ENCODE assay signal across 16 cellular contexts in genomic region chr4:129358571-129358970, GRCh38.
DNase-seq lines count a peak whose midpoint lies in the region; ATAC-seq, FAIRE-seq and TF ChIP-seq lines count a peak whose summit lies in the region.
"Had no signal": no experiment of that assay in that cellular context is flagged by ENCODE, and none has a peak within 500 bp of the region (broad histone marks: within the 10 kb centered on the region; RNA-seq: fewer than 3 reads in every experiment).

No MANE protein-coding gene starts in this region.

- no peak overlapping the region for H3K27ac ChIP-seq in PC-9
- H3K27ac ChIP-seq: right lobe of liver, tibial artery had no signal

- H3K27me3 ChIP-seq in PC-9 (ENCODE audit: insufficient read depth, low read depth): no peaks in the 10 kb centered on the region
- H3K27me3 ChIP-seq: BE2C, right lobe of liver, tibial artery had no signal

- no peaks in the 10 kb centered on the region for H4K20me1 ChIP-seq in PC-9 (ENCODE audit: insufficient read depth)

- no TSS peak for BruUV-seq in PC-9 (replicated peaks; lab: Mats Ljungman, UMichigan)

- POLR2A ChIA-PET in PC-9 (lab: Charles Lee; ENCODE audit: unreplicated experiment): no interaction called here

- no peaks in the 10 kb centered on the region for H3K79me2 ChIP-seq in PC-9 (ENCODE audit: low read depth)

- no peak for DNase-seq in stimulated activated naive CD8-positive, alpha-beta T cell treated with anti-CD3 and anti-CD28 coated beads, Interleukin-15, Interleukin-2, amounts not matched to agents 100 U/mL and 50 U/mL, for 24 hours
- no peak for DNase-seq in stimulated activated naive CD8-positive, alpha-beta T cell treated with anti-CD3 and anti-CD28 coated beads, Interleukin-15, amount 100 ng/mL, for 72 hours
- DNase-seq in PC-9 (peak in 1 of 2 experiments; percentile 55), fibroblast of gingiva (ENCODE audit: low read depth) (peak; percentile 51), GM12891 (ENCODE audit: insufficient read length, low spot score) (no peak), erythroblast (lab: John Stamatoyannopoulos, UW) (no peak)
- no peak for DNase-seq in activated CD4-positive, CD25-positive, alpha-beta regulatory T cell (lab: John Stamatoyannopoulos, UW)
- DNase-seq: activated CD4-positive, alpha-beta T cell treated with anti-CD3 and anti-CD28 coated beads, Interleukin-2, amount 10 ng/mL, durations not matched to agents 24 days and 14 days; activated naive CD4-positive, alpha-beta T cell; BE2C; cortex of kidney; GOT3; KG1; right lobe of liver; tibial artery had no signal

- peaks cover 26% of the 10 kb centered on the region for H3K4me1 ChIP-seq in PC-9 (replicated peaks; ENCODE audit: insufficient read depth)
- H3K4me1 ChIP-seq: right lobe of liver had no signal

- no peaks in the 10 kb centered on the region; the same call in 1 of the 2 replicates for H3K9me3 ChIP-seq in PC-9 (ENCODE audit: insufficient read depth, low read depth)
- H3K9me3 ChIP-seq: BE2C, right lobe of liver, tibial artery had no signal

- no peak overlapping the region for H2AFZ ChIP-seq in PC-9

- FAIRE-seq in GM12891 (lab: Jason Lieb, UNC): no peak

- TF ChIP-seq CTCF in PC-9 (conservative IDR thresholded peaks at IDR 0.05): no peak

- intact Hi-C loops in PC-9 (cut with micrococcal nuclease; ENCODE audit: unreplicated experiment): no loop called here

- peak overlapping the region; percentile 25 for H3K4me2 ChIP-seq in PC-9

- H3K9me3 Mint-ChIP-seq in stimulated activated naive CD8-positive, alpha-beta T cell treated with anti-CD3 and anti-CD28 coated beads, Interleukin-15, amount 100 ng/mL, for 72 hours: no peaks in the 10 kb centered on the region
- H3K9me3 Mint-ChIP-seq: activated CD4-positive, alpha-beta T cell treated with anti-CD3 and anti-CD28 coated beads, Interleukin-2, amount 10 ng/mL, durations not matched to agents 24 days and 14 days had no signal

- no peaks in the 10 kb centered on the region for H3K36me3 ChIP-seq in PC-9 (ENCODE audit: low read depth)
- H3K36me3 ChIP-seq: BE2C, right lobe of liver, tibial artery had no signal

- H3K4me3 ChIP-seq in PC-9: no peak overlapping the region
- H3K4me3 ChIP-seq: right lobe of liver, tibial artery had no signal

- peak; percentile 36 for ATAC-seq in stimulated activated naive CD8-positive, alpha-beta T cell treated with anti-CD3 and anti-CD28 coated beads, Interleukin-15, Interleukin-2, amounts not matched to agents 100 U/mL and 50 U/mL, for 24 hours
- no peak for ATAC-seq in stimulated activated naive CD8-positive, alpha-beta T cell treated with anti-CD3 and anti-CD28 coated beads, Interleukin-15, amount 100 ng/mL, for 72 hours
- no peak for ATAC-seq in HG02571 (IDR thresholded peaks at IDR 0.05; ENCODE audit: unreplicated experiment)

- H3F3A ChIP-seq in PC-9 (ENCODE audit: insufficient read depth, low read depth): no peaks in the 10 kb centered on the region

- CTCF ChIA-PET in PC-9 (lab: Charles Lee): no interaction called here

- no peak overlapping the region for H3K4me3 Mint-ChIP-seq in stimulated activated naive CD8-positive, alpha-beta T cell treated with anti-CD3 and anti-CD28 coated beads, Interleukin-15, amount 100 ng/mL, for 72 hours
- H3K4me3 Mint-ChIP-seq: activated CD4-positive, alpha-beta T cell treated with anti-CD3 and anti-CD28 coated beads, Interleukin-2, amount 10 ng/mL, durations not matched to agents 24 days and 14 days had no signal

- TF ChIP-seq POLR2A in GM12891 (IDR thresholded peaks at IDR 0.05; ENCODE audit: low read depth, low read length) (no peak), erythroblast (IDR thresholded peaks at IDR 0.05; ENCODE audit: low read length) (no peak)

- no peak overlapping the region for H3K27ac Mint-ChIP-seq in stimulated activated naive CD8-positive, alpha-beta T cell treated with anti-CD3 and anti-CD28 coated beads, Interleukin-15, amount 100 ng/mL, for 72 hours
- H3K27ac Mint-ChIP-seq: activated CD4-positive, alpha-beta T cell treated with anti-CD3 and anti-CD28 coated beads, Interleukin-2, amount 10 ng/mL, durations not matched to agents 24 days and 14 days had no signal

- no peaks in the 10 kb centered on the region for H3K9me2 ChIP-seq in PC-9 (ENCODE audit: insufficient read depth)

- peaks cover 22% of the 10 kb centered on the region for H3K27me3 Mint-ChIP-seq in stimulated activated naive CD8-positive, alpha-beta T cell treated with anti-CD3 and anti-CD28 coated beads, Interleukin-15, amount 100 ng/mL, for 72 hours

- no peaks in the 10 kb centered on the region for H3K4me1 Mint-ChIP-seq in stimulated activated naive CD8-positive, alpha-beta T cell treated with anti-CD3 and anti-CD28 coated beads, Interleukin-15, amount 100 ng/mL, for 72 hours
- H3K4me1 Mint-ChIP-seq: activated CD4-positive, alpha-beta T cell treated with anti-CD3 and anti-CD28 coated beads, Interleukin-2, amount 10 ng/mL, durations not matched to agents 24 days and 14 days had no signal

TF ChIP-seq in GM12891, 5 proteins besides CTCF, POLR2A, EP300 and RAD21:
- no peak for TF ChIP-seq PAX5 (IDR thresholded peaks at IDR 0.05; ENCODE audit: insufficient read depth, low read length, severe bottlenecking)
- TF ChIP-seq TAF1 (IDR thresholded peaks at IDR 0.05; ENCODE audit: low read depth, low read length): no peak
- no peak for TF ChIP-seq POLR2AphosphoS5 (IDR thresholded peaks at IDR 0.05; ENCODE audit: low read depth, low read length)
- no peak for TF ChIP-seq SPI1 (IDR thresholded peaks at IDR 0.05; ENCODE audit: low read depth, low read length)
- no peak for TF ChIP-seq POU2F2 (IDR thresholded peaks at IDR 0.05; ENCODE audit: low read depth, low read length)
TF ChIP-seq in GM12891: peak in this region for 0.
